Comparison of ENCODE assay signal across 7 cellular contexts in the genomic region with DNA sequence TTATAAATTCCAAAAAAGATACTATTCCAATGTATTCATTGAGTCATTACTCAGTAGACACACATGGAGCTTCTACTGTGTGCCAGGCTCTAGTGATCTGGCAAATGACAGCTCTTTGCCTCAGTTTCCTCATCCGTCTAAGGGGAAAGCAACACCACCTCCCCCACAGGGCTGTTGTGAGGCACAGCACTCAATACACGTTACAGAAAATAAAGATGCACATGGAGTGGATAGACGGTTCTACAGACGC. TPM values are rescaled to one million over a fixed set of nuclear protein-coding genes. Genes with fewer than 3 reads are reported as not detected.
DNase-seq lines count a peak whose midpoint lies in the region; FAIRE-seq and TF ChIP-seq lines count a peak whose summit lies in the region.

No MANE protein-coding gene starts in this region.

- H3K27ac ChIP-seq in HEK293 (ENCODE audit: extremely low read depth, low read depth, low read length) (peak overlapping the region; percentile 62), kidney (ENCODE audit: low read depth in 2 of 2, low read length in 2 of 2) (peak overlapping the region; percentile 98 to 99), stomach (peak overlapping the region; percentile 89 to 99 (median 99))

- H3K36me3 Mint-ChIP-seq in activated T-helper 1 cell treated with anti-CD3 and anti-CD28 coated beads, Interleukin-12 subunit alpha, Interleukin-12 subunit beta, Interleukin-2, Interleukin-4 antibody, amounts not matched to agents 30 ng/mL and 10 ng/mL and 1 ng/mL, durations not matched to agents 14 hours and 24 hours and 36 hours (ENCODE audit: low read depth), result peaks cover 4% of the 10 kb centered on the region

- no peak for TF ChIP-seq EP300 in stomach (IDR thresholded peaks at IDR 0.05)

- H3K36me3 ChIP-seq in HEK293 (ENCODE audit: control insufficient read depth in 2 of 2, insufficient read depth in 1 of 2, low read length in 2 of 2), result no peaks in the 10 kb centered on the region
- no peaks in the 10 kb centered on the region for H3K36me3 ChIP-seq in kidney (ENCODE audit: control insufficient read depth in 1 of 2, insufficient read depth in 2 of 2, low read length in 2 of 2)
- no peaks in the 10 kb centered on the region for H3K36me3 ChIP-seq in stomach

- H3K9me3 Mint-ChIP-seq in activated T-helper 1 cell treated with anti-CD3 and anti-CD28 coated beads, Interleukin-12 subunit alpha, Interleukin-12 subunit beta, Interleukin-2, Interleukin-4 antibody, amounts not matched to agents 30 ng/mL and 10 ng/mL and 1 ng/mL, durations not matched to agents 14 hours and 24 hours and 36 hours, result no peaks in the 10 kb centered on the region

- TF ChIP-seq POLR2A in stomach (IDR thresholded peaks at IDR 0.05), result no peak

- peak overlapping the region; percentile 45 for H3K4me3 Mint-ChIP-seq in activated T-helper 1 cell treated with anti-CD3 and anti-CD28 coated beads, Interleukin-12 subunit alpha, Interleukin-12 subunit beta, Interleukin-2, Interleukin-4 antibody, amounts not matched to agents 30 ng/mL and 10 ng/mL and 1 ng/mL, durations not matched to agents 14 hours and 24 hours and 36 hours

- H3K4me1 ChIP-seq in HEK293 (ENCODE audit: control insufficient read depth, insufficient read depth, low read length), result peaks cover 34% of the 10 kb centered on the region
- peaks cover 74 to 77% of the 10 kb centered on the region in 2 donors for H3K4me1 ChIP-seq in kidney (ENCODE audit: control insufficient read depth in 1 of 2, insufficient read depth in 1 of 2, low read depth in 1 of 2, low read length in 2 of 2)
- H3K4me1 ChIP-seq in stomach, result peaks cover 93 to 97% (median 95%) of the 10 kb centered on the region in 4 donors

- no peaks in the 10 kb centered on the region for H3K27me3 Mint-ChIP-seq in activated T-helper 1 cell treated with anti-CD3 and anti-CD28 coated beads, Interleukin-12 subunit alpha, Interleukin-12 subunit beta, Interleukin-2, Interleukin-4 antibody, amounts not matched to agents 30 ng/mL and 10 ng/mL and 1 ng/mL, durations not matched to agents 14 hours and 24 hours and 36 hours (ENCODE audit: insufficient read depth)

- H3K4me1 Mint-ChIP-seq in activated T-helper 1 cell treated with anti-CD3 and anti-CD28 coated beads, Interleukin-12 subunit alpha, Interleukin-12 subunit beta, Interleukin-2, Interleukin-4 antibody, amounts not matched to agents 30 ng/mL and 10 ng/mL and 1 ng/mL, durations not matched to agents 14 hours and 24 hours and 36 hours (ENCODE audit: low read depth), result peaks cover 78% of the 10 kb centered on the region

- POLR2A ChIA-PET in HEK293 (lab: Yijun Ruan, JAX), result interaction anchor here (1.1 to 28.2 kb wide), 6 partner anchors 10 to 70 kb away, joined by 3 to 1129 read pairs (median 18); a partner anchor contains a TSS

- 35 to 63% (median 46%) methylated on average over 4 of the region's 4 CpGs for WGBS in stomach, 5 donors

- H3K9ac ChIP-seq in kidney (ENCODE audit: low read length in 2 of 2), result peak overlapping the region; percentile 30 to 68

- H3K27ac Mint-ChIP-seq in activated T-helper 1 cell treated with anti-CD3 and anti-CD28 coated beads, Interleukin-12 subunit alpha, Interleukin-12 subunit beta, Interleukin-2, Interleukin-4 antibody, amounts not matched to agents 30 ng/mL and 10 ng/mL and 1 ng/mL, durations not matched to agents 14 hours and 24 hours and 36 hours, result peak overlapping the region; percentile 94

- H3K9me3 ChIP-seq in HEK293 (ENCODE audit: control insufficient read depth, insufficient read depth, low read depth, low read length) (no peaks in the 10 kb centered on the region), kidney (ENCODE audit: control insufficient read depth in 1 of 2, low read length in 2 of 2) (no peaks in the 10 kb centered on the region), stomach (no peaks in the 10 kb centered on the region)

- CTCF ChIA-PET in HEK293 (lab: Yijun Ruan, JAX), result interaction anchor here (0.5 to 1.4 kb wide), 6 partner anchors 13 to 126 kb away, joined by 3 to 8 read pairs (median 4); no protein-coding TSS in a partner anchor

- H3K4me3 ChIP-seq in HEK293 (ENCODE audit: low read depth, low read length), result no peak overlapping the region
- H3K4me3 ChIP-seq in kidney (ENCODE audit: low read length in 2 of 2), result peak overlapping the region in 1 of 2 donors; percentile 18
- H3K4me3 ChIP-seq in stomach, result peak overlapping the region in 1 of 4 donors; percentile 6

- FAIRE-seq in kidney (lab: Jason Lieb, UNC) (no peak), RCC 7860 (lab: Jason Lieb, UNC) (no peak)

- no peak for DNase-seq in activated T-helper 1 cell treated with anti-CD3 and anti-CD28 coated beads, Interleukin-12 subunit alpha, Interleukin-12 subunit beta, Interleukin-2, Interleukin-4 antibody, amounts not matched to agents 30 ng/mL and 10 ng/mL and 1 ng/mL, durations not matched to agents 14 hours and 24 hours and 36 hours (ENCODE audit: low spot score)
- DNase-seq in kidney, result no peak
- no peak for DNase-seq in stomach
- no peak for DNase-seq in ureter (ENCODE audit: low spot score)
- DNase-seq in RCC 7860 (ENCODE audit: low spot score), result no peak
- no peak for DNase-seq in HPDE6-E6E7 (ENCODE audit: extremely low spot score)

- TF ChIP-seq CTCF in HEK293 (tag by site-specific recombination; IDR thresholded peaks at IDR 0.05) (no peak), kidney (IDR thresholded peaks at IDR 0.05; ENCODE audit: borderline replicate concordance, extremely low read depth, insufficient read depth) (no peak), stomach (IDR thresholded peaks at IDR 0.05) (no peak)

- intact Hi-C loops in activated T-helper 1 cell treated with anti-CD3 and anti-CD28 coated beads, Interleukin-12 subunit alpha, Interleukin-12 subunit beta, Interleukin-2, Interleukin-4 antibody, amounts not matched to agents 30 ng/mL and 10 ng/mL and 1 ng/mL, durations not matched to agents 14 hours and 24 hours and 36 hours (cut with micrococcal nuclease), result no loop called here
- intact Hi-C loops in kidney (cut with DNase I) (no loop called here), stomach (cut with DNase I; ENCODE audit: low total_unique reads) (no loop called here)

- no peaks in the 10 kb centered on the region for H3K27me3 ChIP-seq in stomach

TF ChIP-seq in HEK293, 187 proteins besides CTCF, POLR2A, EP300 and RAD21 (continues in another document):
- TF ChIP-seq, protein P1, sequence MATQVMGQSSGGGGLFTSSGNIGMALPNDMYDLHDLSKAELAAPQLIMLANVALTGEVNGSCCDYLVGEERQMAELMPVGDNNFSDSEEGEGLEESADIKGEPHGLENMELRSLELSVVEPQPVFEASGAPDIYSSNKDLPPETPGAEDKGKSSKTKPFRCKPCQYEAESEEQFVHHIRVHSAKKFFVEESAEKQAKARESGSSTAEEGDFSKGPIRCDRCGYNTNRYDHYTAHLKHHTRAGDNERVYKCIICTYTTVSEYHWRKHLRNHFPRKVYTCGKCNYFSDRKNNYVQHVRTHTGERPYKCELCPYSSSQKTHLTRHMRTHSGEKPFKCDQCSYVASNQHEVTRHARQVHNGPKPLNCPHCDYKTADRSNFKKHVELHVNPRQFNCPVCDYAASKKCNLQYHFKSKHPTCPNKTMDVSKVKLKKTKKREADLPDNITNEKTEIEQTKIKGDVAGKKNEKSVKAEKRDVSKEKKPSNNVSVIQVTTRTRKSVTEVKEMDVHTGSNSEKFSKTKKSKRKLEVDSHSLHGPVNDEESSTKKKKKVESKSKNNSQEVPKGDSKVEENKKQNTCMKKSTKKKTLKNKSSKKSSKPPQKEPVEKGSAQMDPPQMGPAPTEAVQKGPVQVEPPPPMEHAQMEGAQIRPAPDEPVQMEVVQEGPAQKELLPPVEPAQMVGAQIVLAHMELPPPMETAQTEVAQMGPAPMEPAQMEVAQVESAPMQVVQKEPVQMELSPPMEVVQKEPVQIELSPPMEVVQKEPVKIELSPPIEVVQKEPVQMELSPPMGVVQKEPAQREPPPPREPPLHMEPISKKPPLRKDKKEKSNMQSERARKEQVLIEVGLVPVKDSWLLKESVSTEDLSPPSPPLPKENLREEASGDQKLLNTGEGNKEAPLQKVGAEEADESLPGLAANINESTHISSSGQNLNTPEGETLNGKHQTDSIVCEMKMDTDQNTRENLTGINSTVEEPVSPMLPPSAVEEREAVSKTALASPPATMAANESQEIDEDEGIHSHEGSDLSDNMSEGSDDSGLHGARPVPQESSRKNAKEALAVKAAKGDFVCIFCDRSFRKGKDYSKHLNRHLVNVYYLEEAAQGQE (tag by site-specific recombination; IDR thresholded peaks at IDR 0.05), result no peak
- no peak for TF ChIP-seq ZNF423 (tag by site-specific recombination; IDR thresholded peaks at IDR 0.05)
- no peak for TF ChIP-seq ZNF670 (tag by site-specific recombination; IDR thresholded peaks at IDR 0.05; ENCODE audit: low read depth)
- TF ChIP-seq ZNF211 (tag by site-specific recombination; IDR thresholded peaks at IDR 0.05; ENCODE audit: low read depth), result no peak
- no peak for TF ChIP-seq ZNF777 (tag by site-specific recombination; IDR thresholded peaks at IDR 0.05; ENCODE audit: borderline replicate concordance)
- TF ChIP-seq ZNF266 (tag by site-specific recombination; IDR thresholded peaks at IDR 0.05; ENCODE audit: low read depth), result no peak

RNA-seq across cellular contexts. Expression of a gene that starts 6.5 kb away (rescaled TPM):
- total RNA-seq in activated T-helper 1 cell treated with anti-CD3 and anti-CD28 coated beads, Interleukin-12 subunit alpha, Interleukin-12 subunit beta, Interleukin-2, Interleukin-4 antibody, amounts not matched to agents 30 ng/mL and 10 ng/mL and 1 ng/mL, durations not matched to agents 14 hours and 24 hours and 36 hours, result 5,323 and 5,421 TPM in 2 replicates
- total RNA-seq in kidney (15,262 TPM), stomach (over 10,000 TPM; 11,517 to 39,496 (median 13,707) TPM), ureter (19,443 TPM)
- polyA plus RNA-seq in kidney (ENCODE audit: insufficient read depth, low read depth, low replicate concordance) (219 TPM), stomach (100 to 1,000 TPM; 124 to 296 (median 126) TPM)

RNA-seq across cellular contexts. Expression of a gene that starts 32.6 kb away (rescaled TPM):
- total RNA-seq in activated T-helper 1 cell treated with anti-CD3 and anti-CD28 coated beads, Interleukin-12 subunit alpha, Interleukin-12 subunit beta, Interleukin-2, Interleukin-4 antibody, amounts not matched to agents 30 ng/mL and 10 ng/mL and 1 ng/mL, durations not matched to agents 14 hours and 24 hours and 36 hours, result 103 and 109 TPM in 2 replicates
- total RNA-seq in kidney (72.2 TPM), stomach (10 to 100 TPM in 4 of 5 donors, 1 to 10 TPM in 1; 3.5 to 89.0 (median 65.2) TPM), ureter (62.9 TPM)
- polyA plus RNA-seq in kidney (ENCODE audit: insufficient read depth, low read depth, low replicate concordance) (78.9 TPM), stomach (10 to 100 TPM; 65.8 to 94.8 (median 86.1) TPM)
